10 cellular contexts compared by ENCODE assay signal in the genomic region with DNA sequence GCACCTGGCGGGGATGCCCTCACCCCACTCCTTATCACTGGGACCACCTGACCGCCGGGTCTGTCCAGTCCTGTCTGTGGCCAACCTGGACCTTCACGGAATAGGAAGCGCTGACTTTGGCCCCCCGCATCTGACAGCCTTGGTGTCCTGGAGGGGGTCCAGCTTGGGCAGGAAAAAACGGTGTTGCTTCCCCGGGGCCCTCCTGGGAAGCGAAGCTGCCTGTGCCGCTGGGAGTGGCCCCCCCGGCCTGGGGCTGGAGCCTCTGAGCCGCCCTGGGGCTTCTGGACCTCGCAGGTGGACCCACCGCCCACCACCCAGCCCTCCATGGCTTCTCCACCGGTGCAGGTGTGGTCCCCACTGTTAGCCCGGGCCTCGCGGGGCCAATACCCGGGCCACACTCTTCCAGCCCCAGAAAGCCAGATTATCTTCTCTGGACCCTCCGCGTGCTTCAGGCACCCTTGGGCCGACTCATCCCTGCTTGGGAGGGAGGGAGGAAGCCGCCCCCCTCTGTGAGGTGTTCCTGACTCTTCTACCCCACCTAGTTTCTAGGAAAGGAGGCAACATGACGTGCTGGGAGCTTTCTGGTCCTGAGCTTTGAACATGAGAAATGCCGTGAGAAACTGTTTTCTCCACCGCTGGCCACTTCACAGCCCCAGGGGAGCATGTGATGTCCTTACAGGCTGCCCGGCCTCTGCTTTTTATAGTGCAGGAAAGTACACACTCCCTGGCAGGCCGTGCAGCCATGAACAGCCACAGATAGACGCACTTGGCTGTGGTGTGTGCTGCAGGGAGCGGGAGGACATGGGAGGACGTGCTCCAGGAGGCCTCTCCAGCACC. TPM values are rescaled to one million over a fixed set of nuclear protein-coding genes. Genes with fewer than 3 reads are reported as not detected.
A peak's percentile ranks its signal among the peaks of the same experiment; 100 is the strongest.
DNase-seq lines count a peak whose midpoint lies in the region; ATAC-seq, FAIRE-seq and TF ChIP-seq lines count a peak whose summit lies in the region.
"Had no signal": no experiment of that assay in that cellular context is flagged by ENCODE, and none has a peak within 500 bp of the region (broad histone marks: within the 10 kb centered on the region; RNA-seq: fewer than 3 reads in every experiment).

No MANE protein-coding gene starts in this region.

- POLR2A ChIA-PET in activated CD4-positive, alpha-beta T cell treated with anti-CD3 and anti-CD28 coated beads for 36 hours (lab: Charles Lee), result no interaction called here

- H3K27ac ChIP-seq in thyroid gland, result peak overlapping the region; percentile 64 to 83 (median 82)

- peak overlapping the region; percentile 39 for H3K4me3 ChIP-seq in bronchial epithelial cell (ENCODE audit: low read depth, low read length)
- H3K4me3 ChIP-seq in lower leg skin (ENCODE audit: low read depth, poor library complexity, severe bottlenecking), result peak overlapping the region; percentile 31
- peak overlapping the region in 2 of 3 donors; percentile 17 to 63 for H3K4me3 ChIP-seq in thyroid gland (replicated peaks in 1 of 3)

- FAIRE-seq in bronchial epithelial cell (lab: Jason Lieb, UNC), result no peak

- H3K4me1 ChIP-seq in thyroid gland, result peaks cover 13 to 75% of the 10 kb centered on the region in 2 donors

- H3K9me3 Mint-ChIP-seq in activated CD4-positive, alpha-beta T cell treated with anti-CD3 and anti-CD28 coated beads for 36 hours (ENCODE audit: low read depth), result no peaks in the 10 kb centered on the region
- H3K9me3 Mint-ChIP-seq: dendritic cell treated with granulocyte-macrophage colony-stimulating factor and Interleukin-4, amounts not matched to agents 40 ng/mL and 50 ng/mL, for 4 days had no signal

- H3K4me1 Mint-ChIP-seq in activated CD4-positive, alpha-beta T cell treated with anti-CD3 and anti-CD28 coated beads for 36 hours, result peaks cover 3% of the 10 kb centered on the region

- no peaks in the 10 kb centered on the region for H3K36me3 Mint-ChIP-seq in activated CD4-positive, alpha-beta T cell treated with anti-CD3 and anti-CD28 coated beads for 36 hours (ENCODE audit: low read depth)

- WGBS in lower leg skin, 2 donors, result 29 to 52% methylated on average over 17 to 24 of the region's 31 CpGs
- 42 to 46% methylated on average over 11 to 25 of the region's 31 CpGs for WGBS in thyroid gland, 2 donors

- H3K27ac Mint-ChIP-seq in activated CD4-positive, alpha-beta T cell treated with anti-CD3 and anti-CD28 coated beads for 36 hours, result no peak overlapping the region
- H3K27ac Mint-ChIP-seq: dendritic cell treated with granulocyte-macrophage colony-stimulating factor and Interleukin-4, amounts not matched to agents 40 ng/mL and 50 ng/mL, for 4 days had no signal

- CTCF ChIA-PET in activated CD4-positive, alpha-beta T cell treated with anti-CD3 and anti-CD28 coated beads for 36 hours (lab: Charles Lee), result interaction anchor here (1.4 kb wide), 1 partner anchor 17 kb away, joined by 4 read pairs; no protein-coding TSS in a partner anchor

- H3K27me3 ChIP-seq in bronchial epithelial cell (ENCODE audit: control insufficient read depth, insufficient read depth, low read length) (peaks cover 9% of the 10 kb centered on the region), thyroid gland (no peaks in the 10 kb centered on the region)

- H3K4me3 Mint-ChIP-seq in activated CD4-positive, alpha-beta T cell treated with anti-CD3 and anti-CD28 coated beads for 36 hours, result peak overlapping the region; percentile 71

- no peak for DNase-seq in activated CD4-positive, alpha-beta T cell treated with anti-CD3 and anti-CD28 coated beads for 36 hours
- DNase-seq in activated CD4-positive, alpha-beta T cell treated with anti-CD3 and anti-CD28 coated beads, Interleukin-2, amount 50 U/mL, for 48 hours, result no peak
- DNase-seq in bronchial epithelial cell (ENCODE audit: low read depth), result no peak
- peak in 1 of 2 donors; percentile 87 for DNase-seq in lower leg skin (ENCODE audit: low spot score in 2 of 2)
- DNase-seq in thyroid gland, result peak; percentile 40 to 44
- no peak for DNase-seq in NCI-H446 treated with DMSO at 0.1 percent for 48 hours (lab: John Stamatoyannopoulos, UW)
- DNase-seq: DMS 273 treated with DMSO at 0.1 percent for 48 hours had no signal

- TF ChIP-seq CTCF in bronchial epithelial cell (IDR thresholded peaks at IDR 0.05; ENCODE audit: insufficient read depth, low read length, severe bottlenecking) (no peak), lower leg skin (IDR thresholded peaks at IDR 0.05) (no peak), thyroid gland (IDR thresholded peaks at IDR 0.05) (no peak)

- no peaks in the 10 kb centered on the region for H3K9me3 ChIP-seq in thyroid gland

- H3K36me3 ChIP-seq in bronchial epithelial cell (ENCODE audit: control insufficient read depth, insufficient read depth, low read length) (no peaks in the 10 kb centered on the region), thyroid gland (no peaks in the 10 kb centered on the region)

- no peak for ATAC-seq in activated CD4-positive, alpha-beta T cell treated with anti-CD3 and anti-CD28 coated beads for 36 hours
- ATAC-seq in HG03457 (IDR thresholded peaks at IDR 0.05; ENCODE audit: unreplicated experiment) (no peak), HG02870 (IDR thresholded peaks at IDR 0.05; ENCODE audit: unreplicated experiment) (no peak)

- peaks cover 34% of the 10 kb centered on the region for H3K27me3 Mint-ChIP-seq in activated CD4-positive, alpha-beta T cell treated with anti-CD3 and anti-CD28 coated beads for 36 hours

- intact Hi-C loops in activated CD4-positive, alpha-beta T cell treated with anti-CD3 and anti-CD28 coated beads for 36 hours (cut with DNase I, micrococcal nuclease), result no loop called here
- intact Hi-C loops in lower leg skin (cut with DNase I; ENCODE audit: low total_unique reads), result no loop called here
- intact Hi-C loops in thyroid gland (cut with DNase I), result no loop called here

- no peak for TF ChIP-seq POLR2A in lower leg skin (IDR thresholded peaks at IDR 0.05)
- TF ChIP-seq POLR2A in thyroid gland (IDR thresholded peaks at IDR 0.05), result no peak

RNA-seq across cellular contexts. Expression of a gene that starts 1.1 kb away (rescaled TPM):
- total RNA-seq in activated CD4-positive, alpha-beta T cell treated with anti-CD3 and anti-CD28 coated beads for 36 hours, result under 1 TPM in 1 of 2 experiments, not detected in 1; 0.14 TPM
- total RNA-seq in bronchial epithelial cell (0.13 and 0.79 TPM in 2 replicates), lower leg skin (10 to 100 TPM; 24.3 to 53.1 (median 29.5) TPM), thyroid gland (100 to 1,000 TPM in 1 of 4 donors, 10 to 100 TPM in 3; 58.8 to 135 (median 73.7) TPM)

RNA-seq across cellular contexts. Expression of a gene that starts 15.6 kb away (rescaled TPM):
- 10 to 100 TPM; 44.0 to 52.9 TPM for total RNA-seq in activated CD4-positive, alpha-beta T cell treated with anti-CD3 and anti-CD28 coated beads for 36 hours
- total RNA-seq in bronchial epithelial cell, result 60.0 and 114 TPM in 2 replicates
- total RNA-seq in lower leg skin, result 10 to 100 TPM; 18.1 to 39.4 (median 28.4) TPM
- 10 to 100 TPM; 21.2 to 37.1 (median 27.3) TPM for total RNA-seq in thyroid gland

RNA-seq across cellular contexts. Expression of a gene that starts 45.4 kb away (rescaled TPM):
- 10 to 100 TPM; 64.4 to 71.2 TPM for total RNA-seq in activated CD4-positive, alpha-beta T cell treated with anti-CD3 and anti-CD28 coated beads for 36 hours
- total RNA-seq in bronchial epithelial cell (116 and 118 TPM in 2 replicates), lower leg skin (10 to 100 TPM; 38.5 to 84.1 (median 45.7) TPM), thyroid gland (100 to 1,000 TPM; 193 to 443 (median 390) TPM)

RNA-seq across cellular contexts. Expression of a gene that starts 49.5 kb away (rescaled TPM):
- 10 to 100 TPM; 17.3 to 23.7 TPM for total RNA-seq in activated CD4-positive, alpha-beta T cell treated with anti-CD3 and anti-CD28 coated beads for 36 hours
- total RNA-seq in bronchial epithelial cell (8.1 and 10.5 TPM in 2 replicates), lower leg skin (10 to 100 TPM; 16.6 to 54.5 (median 26.3) TPM), thyroid gland (10 to 100 TPM; 23.9 to 37.1 (median 31.2) TPM)

Comparison
In these comparisons a context has a peak if more than half of its experiments do, and no peak if none do; other contexts are left out.
1. DNase-seq: peak in thyroid gland (2 of 2); none in activated CD4-positive, alpha-beta T cell treated with anti-CD3 and anti-CD28 coated beads for 36 hours (single experiment), activated CD4-positive, alpha-beta T cell treated with anti-CD3 and anti-CD28 coated beads, Interleukin-2, amount 50 U/mL, for 48 hours (0 of 2), bronchial epithelial cell (single experiment) and NCI-H446 treated with DMSO at 0.1 percent for 48 hours (single experiment).
2. RNA of a gene that starts 1.1 kb away (total RNA-seq): 58.8 to 135 TPM in thyroid gland and 24.3 to 53.1 TPM in lower leg skin; 0.13 to 0.79 TPM in bronchial epithelial cell and 0.14 TPM in activated CD4-positive, alpha-beta T cell treated with anti-CD3 and anti-CD28 coated beads for 36 hours; every median in the first group is over 10 times any median in the second.
3. Peak in every context shown above with its lines, with median percentiles within 50 percentile points of each other: H3K4me3 ChIP-seq.